In genomic region chr1:219993554-219994433, GRCh38 we compare ENCODE assay signal across 25 cellular contexts. TPM values are rescaled to one million over a fixed set of nuclear protein-coding genes. Genes with fewer than 3 reads are reported as not detected.
DNase-seq lines count a peak whose midpoint lies in the region; ATAC-seq and TF ChIP-seq lines count a peak whose summit lies in the region.
"Had no signal": no experiment of that assay in that cellular context is flagged by ENCODE, and none has a peak within 500 bp of the region (broad histone marks: within the 10 kb centered on the region; RNA-seq: fewer than 3 reads in every experiment).

No MANE protein-coding gene starts in this region.

- H3K4me1 ChIP-seq in SK-N-SH (ENCODE audit: control insufficient read depth in 1 of 2, insufficient read depth in 2 of 2, low read depth in 1 of 2, low read length in 1 of 2) (no peaks in the 10 kb centered on the region), upper lobe of right lung (no peaks in the 10 kb centered on the region)
- H3K4me1 ChIP-seq: BLaER1, parathyroid adenoma had no signal

- ATAC-seq in SK-N-SH treated with all-trans-retinoic acid at 6 μM for 48 hours (peak; percentile 38; the same call in 2 of the 3 replicates), upper lobe of right lung (peak; percentile 22), GM21717 (IDR thresholded peaks at IDR 0.05; ENCODE audit: unreplicated experiment) (no peak)
- ATAC-seq: effector memory CD8-positive, alpha-beta T cell; HCT116; stimulated activated naive B cell treated with anti-CD40 and anti-IgM and Interleukin-4, amounts not matched to agents 10 μg/mL and 1 μg/mL and 100 μg/mL, for 72 hours; T-cell had no signal

- H3K27me3 ChIP-seq in SK-N-SH (ENCODE audit: insufficient read depth) = no peaks in the 10 kb centered on the region
- no peaks in the 10 kb centered on the region for H3K27me3 ChIP-seq in upper lobe of right lung
- H3K27me3 ChIP-seq: BLaER1 had no signal

- no peak for TF ChIP-seq EP300 in SK-N-SH (IDR thresholded peaks at IDR 0.05; ENCODE audit: borderline replicate concordance in 1 of 2, low read depth in 1 of 2, low read length in 1 of 2)

- H3K9me2 ChIP-seq in SK-N-SH = no peaks in the 10 kb centered on the region

- 95% methylated on average over 9 of the region's 9 CpGs for WGBS in SK-N-SH (ENCODE audit: low lambda C conversion rate)

- DNase-seq in SK-N-SH (no peak), astrocyte of the hippocampus (ENCODE audit: low read depth, low spot score) (peak; percentile 11), kidney tubule cell (ENCODE audit: low spot score) (peak; percentile 9), upper lobe of right lung (no peak), nucleus accumbens (lab: John Stamatoyannopoulos, UW) (no peak), NCI-H446 treated with DMSO at 0.1 percent for 48 hours (lab: John Stamatoyannopoulos, UW) (no peak)
- DNase-seq: activated gamma-delta T cell treated with Interleukin-2 at 50 U/mL for 16 hours; cerebellar nuclear complex; DMS 273 treated with DMSO at 0.1 percent for 48 hours; effector memory CD8-positive, alpha-beta T cell; GDM1; Karpas-422; mammary epithelial cell; naive B cell; NCI-H1092 treated with DMSO at 0.1 percent for 48 hours; NCI-H2081 treated with DMSO at 0.1 percent for 48 hours; NCI-H510A treated with DMSO at 0.1 percent for 48 hours; stimulated activated naive B cell treated with anti-CD40 and anti-IgM and Interleukin-4, amounts not matched to agents 10 μg/mL and 1 μg/mL and 100 μg/mL, for 72 hours; T-cell had no signal

- CTCF ChIA-PET in SK-N-SH (lab: Yijun Ruan, JAX) = interaction anchor here (1.3 to 1.6 kb wide), 2 partner anchors 17 to 58 kb away, joined by 3 to 4 read pairs; no protein-coding TSS in a partner anchor

- peaks cover 9% of the 10 kb centered on the region for H3F3A ChIP-seq in SK-N-SH (replicated peaks; ENCODE audit: insufficient read depth)

- no peaks in the 10 kb centered on the region for H3K9me3 ChIP-seq in SK-N-SH
- H3K9me3 ChIP-seq in upper lobe of right lung = no peaks in the 10 kb centered on the region
- H3K9me3 ChIP-seq: BLaER1 had no signal

- TF ChIP-seq RAD21 in SK-N-SH (IDR thresholded peaks at IDR 0.05; ENCODE audit: low read length) = no peak

- POLR2A ChIA-PET in SK-N-SH (lab: Yijun Ruan, JAX) = no interaction called here

- no peak overlapping the region for H2AFZ ChIP-seq in SK-N-SH (ENCODE audit: low read depth)
- H2AFZ ChIP-seq: parathyroid adenoma had no signal

- no peaks in the 10 kb centered on the region for H3K79me2 ChIP-seq in SK-N-SH (ENCODE audit: insufficient read depth)
- H3K79me2 ChIP-seq: parathyroid adenoma had no signal

- H3K36me3 ChIP-seq in SK-N-SH (replicated peaks in 1 of 2; ENCODE audit: control insufficient read depth in 1 of 2, insufficient read depth in 2 of 2, low read length in 1 of 2) (peaks cover 33 to 36% of the 10 kb centered on the region in 2 experiments), upper lobe of right lung (peaks cover 39% of the 10 kb centered on the region)

- no peak overlapping the region for H3K9ac ChIP-seq in SK-N-SH
- H3K9ac ChIP-seq: BLaER1, parathyroid adenoma had no signal

- no peaks in the 10 kb centered on the region for H4K20me1 ChIP-seq in SK-N-SH (ENCODE audit: insufficient read depth)
- H4K20me1 ChIP-seq: BLaER1 had no signal

- H3K4me2 ChIP-seq in SK-N-SH = no peak overlapping the region
- H3K4me2 ChIP-seq: BLaER1 had no signal

- intact Hi-C loops in upper lobe of right lung (cut with DNase I) = no loop called here

- TF ChIP-seq CTCF in SK-N-SH (IDR thresholded peaks at IDR 0.05) (no peak), upper lobe of right lung (IDR thresholded peaks at IDR 0.05) (no peak)

- H3K27ac ChIP-seq in SK-N-SH (ENCODE audit: low read depth in 2 of 2, low read length in 1 of 2) (no peak overlapping the region), upper lobe of right lung (no peak overlapping the region)
- H3K27ac ChIP-seq: 22Rv1, BLaER1, parathyroid adenoma had no signal

- no peak overlapping the region for H3K4me3 ChIP-seq in SK-N-SH (ENCODE audit: low read depth in 2 of 2, low read length in 1 of 2)
- H3K4me3 ChIP-seq in upper lobe of right lung = no peak overlapping the region
- H3K4me3 ChIP-seq: BLaER1 had no signal

TF ChIP-seq in SK-N-SH treated with all-trans-retinoic acid at 6 μM for 48 hours, 23 proteins besides CTCF, POLR2A, EP300 and RAD21 (continues in another document):
- no peak for TF ChIP-seq TSHZ2 (CRISPR knock-in tag; IDR thresholded peaks at IDR 0.05)
- TF ChIP-seq ZFP3 (CRISPR knock-in tag; IDR thresholded peaks at IDR 0.05) = no peak
- TF ChIP-seq CSRNP3 (CRISPR knock-in tag; IDR thresholded peaks at IDR 0.05) = no peak
- TF ChIP-seq OSR1 (CRISPR knock-in tag; IDR thresholded peaks at IDR 0.05) = no peak

TF ChIP-seq in SK-N-SH, 30 proteins besides CTCF, POLR2A, EP300 and RAD21:
- TF ChIP-seq IRF3 (IDR thresholded peaks at IDR 0.05; ENCODE audit: low read depth, low read length) (no peak), ELF1 (IDR thresholded peaks at IDR 0.05) (no peak), POLR2AphosphoS5 (IDR thresholded peaks at IDR 0.05; ENCODE audit: low read depth, low read length) (no peak), NFIC (IDR thresholded peaks at IDR 0.05; ENCODE audit: borderline replicate concordance) (no peak), REST (IDR thresholded peaks at IDR 0.05; ENCODE audit: low read depth, low read length) (no peak), TAF1 (IDR thresholded peaks at IDR 0.05; ENCODE audit: borderline replicate concordance, low read depth, low read length) (no peak), RFX5 (IDR thresholded peaks at IDR 0.05; ENCODE audit: low read length) (no peak), GATA2 (CRISPR knock-in tag; IDR thresholded peaks at IDR 0.05) (no peak), SIN3A (IDR thresholded peaks at IDR 0.05; ENCODE audit: borderline replicate concordance, low read depth, low read length) (no peak), USF1 (IDR thresholded peaks at IDR 0.05; ENCODE audit: borderline replicate concordance, low read depth) (no peak), EZH2phosphoT487 (IDR thresholded peaks at IDR 0.05; ENCODE audit: borderline replicate concordance, low read depth) (no peak), MEF2A (IDR thresholded peaks at IDR 0.05; ENCODE audit: borderline replicate concordance, low read depth) (no peak), FOXM1 (IDR thresholded peaks at IDR 0.05; ENCODE audit: low read depth) (no peak), USF2 (IDR thresholded peaks at IDR 0.05; ENCODE audit: borderline replicate concordance, low read depth, low read length) (no peak)

RNA-seq across cellular contexts. Expression of gene EPRS1, which starts 52.5 kb away (rescaled TPM):
- polyA plus RNA-seq in SK-N-SH (2012; rRNA removed) = 23.4 and 28.2 TPM in 2 replicates
- polyA plus RNA-seq in SK-N-SH (2012; cell fraction: cytosol; rRNA removed) = 29.1 and 32.5 TPM in 2 replicates
- polyA plus RNA-seq in SK-N-SH (2012; cell fraction: nucleus; rRNA removed) = 24.2 and 37.9 TPM in 2 replicates
- 79.7 TPM for total RNA-seq in upper lobe of right lung

Comparison
In these comparisons a context has a peak if more than half of its experiments do, and no peak if none do; other contexts are left out.
1. DNase-seq: peak in astrocyte of the hippocampus (single experiment) and kidney tubule cell (single experiment); none in SK-N-SH (single experiment), upper lobe of right lung (single experiment), nucleus accumbens (0 of 56) and NCI-H446 treated with DMSO at 0.1 percent for 48 hours (single experiment).